ENCODE assay signal across 19 cellular contexts in the genomic region with DNA sequence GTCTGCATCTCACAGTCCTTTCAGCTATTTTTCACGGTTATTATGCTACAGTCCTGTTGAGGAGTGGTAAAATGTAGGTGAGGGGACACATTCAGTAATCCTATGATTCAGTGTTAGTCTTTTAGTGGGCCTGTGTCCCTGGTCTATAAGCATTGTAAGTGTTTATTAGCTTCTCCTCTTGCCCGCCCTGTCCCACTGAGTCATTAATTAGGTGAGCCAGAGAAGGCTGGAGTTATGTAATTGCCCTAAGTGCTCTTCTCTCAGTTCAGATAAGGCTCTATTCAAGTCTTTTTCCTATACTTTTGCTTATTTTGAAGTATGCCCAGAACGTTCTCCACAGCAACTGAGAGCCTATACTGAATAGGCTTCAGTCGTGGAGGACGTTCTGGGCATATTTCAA.
"Had no signal": no experiment of that assay in that cellular context is flagged by ENCODE, and none has a peak within 500 bp of the region (broad histone marks: within the 10 kb centered on the region; RNA-seq: fewer than 3 reads in every experiment).

No MANE protein-coding gene starts in this region.

- FAIRE-seq: frontal cortex, pancreas, urothelium cell line had no signal

- H3K36me3 ChIP-seq: pancreas had no signal

- H3K27ac ChIP-seq: body of pancreas, pancreas, psoas muscle had no signal

- H3K27me3 ChIP-seq: body of pancreas, pancreas had no signal

- ATAC-seq: body of pancreas; pancreas; psoas muscle; right cardiac atrium; stimulated activated naive CD8-positive, alpha-beta T cell treated with anti-CD3 and anti-CD28 coated beads, Interleukin-15, Interleukin-2, amounts not matched to agents 100 U/mL and 50 U/mL, for 24 hours; WTC11 had no signal

- DNase-seq: activated gamma-delta T cell treated with Interleukin-2 at 50 U/mL for 16 hours; activated T-cell treated with anti-CD3 and anti-CD28 coated beads, Interleukin-2, amount 50 U/mL, for 1 hour; anterior cingulate cortex; body of pancreas; effector CD4-positive, alpha-beta T cell; glutamatergic neuron; hippocampal formation; midbrain; nephron progenitor cell; pancreas; psoas muscle; right cardiac atrium; stimulated activated CD4-positive, alpha-beta T cell treated with anti-CD3 and anti-CD28 coated beads, Interleukin-12 subunit alpha, Interleukin-12 subunit beta, amount 100 ng/mL, for 4 hours; stimulated activated CD4-positive, alpha-beta T cell treated with anti-CD3 and anti-CD28 coated beads, Interleukin-4, amount 100 ng/mL, for 4 hours; stimulated activated naive CD8-positive, alpha-beta T cell treated with anti-CD3 and anti-CD28 coated beads, Interleukin-15, Interleukin-2, amounts not matched to agents 100 U/mL and 50 U/mL, for 24 hours; T-helper 9 cell had no signal

- H3K4me1 ChIP-seq: pancreas, psoas muscle had no signal

- H3K4me3 ChIP-seq: body of pancreas, pancreas, psoas muscle had no signal

- H3K9me3 ChIP-seq: body of pancreas, pancreas had no signal
